ENCODE assay signal across 19 cellular contexts in genomic region chr3:126136428-126137220, GRCh38. TPM values are rescaled to one million over a fixed set of nuclear protein-coding genes. Genes with fewer than 3 reads are reported as not detected.
DNase-seq lines count a peak whose midpoint lies in the region; ATAC-seq and TF ChIP-seq lines count a peak whose summit lies in the region.
"Had no signal": no experiment of that assay in that cellular context is flagged by ENCODE, and none has a peak within 500 bp of the region (broad histone marks: within the 10 kb centered on the region; RNA-seq: fewer than 3 reads in every experiment).

No MANE protein-coding gene starts in this region.

- H3K27me3 Mint-ChIP-seq in chondrocyte (ENCODE audit: low read depth): peaks cover 47% of the 10 kb centered on the region

- no peak overlapping the region for H2BK5ac ChIP-seq in neuronal stem cell (ENCODE audit: low read length)

- no peak overlapping the region for H3K27ac Mint-ChIP-seq in chondrocyte (ENCODE audit: unreplicated experiment)

- in situ Hi-C loops in transverse colon (cut with MboI; ENCODE audit: low pct_ligation_motif_present in 1 of 4, low pct_unique_long_range_greater_than_20kb in 1 of 4, low sequenced_read_pairs in 3 of 4): loop anchor here in 2 of 4 donors (10.0 to 25.0 kb wide), 2 partner anchors 251 to 258 kb away; partner anchors contain the start of gene CFAP100 (in 2 of the 2)

- no CpG with 5 or more reads among the region's 11 CpGs for WGBS in neuronal stem cell (ENCODE audit: extremely low coverage in 2 of 2, insufficient read length in 2 of 2, insufficient replicate concordance in 1 of 2), 2 donors
- 83% methylated on average over 11 of the region's 11 CpGs; no CpG with 5 or more reads in 1 of the 2 donors for WGBS in transverse colon (ENCODE audit: low coverage in 1 of 2), 2 donors

- H2AFZ ChIP-seq in neuronal stem cell (ENCODE audit: low read length): no peak overlapping the region
- H2AFZ ChIP-seq: neural progenitor cell had no signal

- H3K4me3 ChIP-seq in neuronal stem cell (ENCODE audit: low read length in 2 of 2) (no peak overlapping the region), transverse colon (no peak overlapping the region)
- H3K4me3 ChIP-seq: BLaER1, heart left ventricle, neural progenitor cell, thoracic aorta had no signal

- H3K9me3 ChIP-seq in neuronal stem cell (replicated peaks in 1 of 2; ENCODE audit: control insufficient read depth in 2 of 2, insufficient read depth in 1 of 2, low read depth in 1 of 2, low read length in 2 of 2) (no peaks in the 10 kb centered on the region), transverse colon (no peaks in the 10 kb centered on the region)
- H3K9me3 ChIP-seq: BLaER1, heart left ventricle, thoracic aorta had no signal

- H3K36me3 Mint-ChIP-seq in chondrocyte (ENCODE audit: low read depth): peaks cover 3% of the 10 kb centered on the region
- H3K36me3 Mint-ChIP-seq: neural progenitor cell had no signal

- H3K4ac ChIP-seq in neuronal stem cell (ENCODE audit: low read length): no peak overlapping the region

- no peak overlapping the region for H2BK120ac ChIP-seq in neuronal stem cell (ENCODE audit: low read depth, low read length)

- peak; percentile 1 for DNase-seq in activated CD4-positive, alpha-beta T cell treated with anti-CD3 and anti-CD28 coated beads for 1 hour
- DNase-seq in activated CD4-positive, alpha-beta T cell treated with anti-CD3 and anti-CD28 coated beads for 48 hours: no peak
- DNase-seq in chondrocyte (ENCODE audit: low spot score) (peak; percentile 58), neuronal stem cell (ENCODE audit: low spot score) (no peak), transverse colon (peak; percentile 4)
- no peak for DNase-seq in activated naive CD4-positive, alpha-beta T cell (lab: John Stamatoyannopoulos, UW)
- DNase-seq in activated naive CD4-positive, alpha-beta T cell treated with Interleukin-2 at 50 U/mL for 16 hours: no peak
- DNase-seq: DMS 273 treated with DMSO at 0.1 percent for 48 hours; effector CD4-positive, alpha-beta T cell; KG1; NCI-H1092; NCI-H748 treated with DMSO at 0.1 percent for 48 hours; stimulated activated CD4-positive, alpha-beta T cell treated with anti-CD3 and anti-CD28 coated beads, Interleukin-4, amount 100 ng/mL, for 24 hours; T-helper 9 cell had no signal

- H4K91ac ChIP-seq in neuronal stem cell (ENCODE audit: low read depth, low read length, poor library complexity): no peak overlapping the region

- H3K14ac ChIP-seq in neuronal stem cell (ENCODE audit: low read length): no peak overlapping the region

- H4K8ac ChIP-seq in neuronal stem cell (ENCODE audit: low read depth, low read length): no peak overlapping the region

- intact Hi-C loops in transverse colon (cut with DNase I; ENCODE audit: low total_unique reads): no loop called here

- no peak overlapping the region for H3K23ac ChIP-seq in neuronal stem cell (ENCODE audit: low read depth, low read length, poor library complexity)

- H3K27ac ChIP-seq in neuronal stem cell (replicated peaks; ENCODE audit: low read length) (no peak overlapping the region), transverse colon (no peak overlapping the region)
- H3K27ac ChIP-seq: BLaER1, heart left ventricle, neural progenitor cell, thoracic aorta had no signal

- H3K4me2 ChIP-seq in neuronal stem cell (ENCODE audit: insufficient read depth, low read length, poor library complexity, severe bottlenecking): no peak overlapping the region
- H3K4me2 ChIP-seq: BLaER1, neural progenitor cell had no signal

- TF ChIP-seq CTCF in chondrocyte (IDR thresholded peaks at IDR 0.05): no peak
- TF ChIP-seq CTCF in transverse colon (IDR thresholded peaks at IDR 0.05): no peak

- H3K4me1 ChIP-seq in neuronal stem cell (ENCODE audit: control insufficient read depth in 2 of 2, insufficient read depth in 1 of 2, low read depth in 1 of 2, low read length in 2 of 2): peaks cover 0 to 9% of the 10 kb centered on the region in 2 donors
- H3K4me1 ChIP-seq in transverse colon: peaks cover 0 to 2% (median 0%) of the 10 kb centered on the region in 4 donors
- H3K4me1 ChIP-seq: BLaER1 had no signal

- TF ChIP-seq POLR2A in transverse colon (IDR thresholded peaks at IDR 0.05): no peak

- H2AK5ac ChIP-seq in neuronal stem cell (ENCODE audit: low read depth, low read length): no peak overlapping the region

- ATAC-seq in GM18907 (IDR thresholded peaks at IDR 0.05; ENCODE audit: unreplicated experiment): no peak
- ATAC-seq: heart left ventricle had no signal

- peaks cover 0 to 34% (median 0%) of the 10 kb centered on the region in 3 experiments for H3K27me3 ChIP-seq in neuronal stem cell (ENCODE audit: control insufficient read depth in 3 of 3, insufficient read depth in 3 of 3, low read depth in 1 of 3, low read length in 3 of 3)
- peaks cover 13% of the 10 kb centered on the region for H3K27me3 ChIP-seq in transverse colon
- H3K27me3 ChIP-seq: BLaER1, heart left ventricle, neural progenitor cell had no signal

- H2BK12ac ChIP-seq in neuronal stem cell (ENCODE audit: low read length): no peak overlapping the region

- peak overlapping the region; percentile 29 for H2BK15ac ChIP-seq in neuronal stem cell (ENCODE audit: low read length)

- H3K4me1 Mint-ChIP-seq in chondrocyte (ENCODE audit: low read depth): no peaks in the 10 kb centered on the region

- no peaks in the 10 kb centered on the region for H3K79me1 ChIP-seq in neuronal stem cell (ENCODE audit: low read depth, low read length)

- TF ChIP-seq EP300 in transverse colon (IDR thresholded peaks at IDR 0.05; ENCODE audit: low read depth): no peak

- no peaks in the 10 kb centered on the region for H3K36me3 ChIP-seq in neuronal stem cell (replicated peaks in 1 of 2; ENCODE audit: control insufficient read depth in 2 of 2, insufficient read depth in 2 of 2, low read length in 2 of 2)
- no peaks in the 10 kb centered on the region for H3K36me3 ChIP-seq in transverse colon
- H3K36me3 ChIP-seq: BLaER1, neural progenitor cell, thoracic aorta had no signal

- H3K9ac ChIP-seq in neuronal stem cell (ENCODE audit: low read depth, low read length, poor library complexity): no peak overlapping the region
- H3K9ac ChIP-seq: BLaER1, neural progenitor cell had no signal

- H3K4me3 Mint-ChIP-seq in chondrocyte (ENCODE audit: unreplicated experiment): no peak overlapping the region
- H3K4me3 Mint-ChIP-seq: neural progenitor cell had no signal

- peak overlapping the region; percentile 68 for H3K18ac ChIP-seq in neuronal stem cell (ENCODE audit: low read length)

- no peaks in the 10 kb centered on the region for H3K9me3 Mint-ChIP-seq in chondrocyte (ENCODE audit: low read depth)
- H3K9me3 Mint-ChIP-seq: neural progenitor cell had no signal

RNA-seq across cellular contexts. Expression of gene ALDH1L1, which starts 43.8 kb away (rescaled TPM):
- total RNA-seq in chondrocyte (0.51 to 1.9 TPM (median 0.60 TPM) in 3 replicates), transverse colon (10 to 100 TPM in 2 of 4 donors, 1 to 10 TPM in 2; 5.9 to 32.2 (median 16.1) TPM)
- polyA plus RNA-seq in neuronal stem cell (2013, experiment 1 of 2): 0.57 TPM
- polyA plus RNA-seq in neuronal stem cell (2013, experiment 2 of 2): 0.60 TPM

RNA-seq across cellular contexts. Expression of gene SLC41A3, which starts 52.7 kb away (rescaled TPM):
- total RNA-seq in chondrocyte (38.5 to 51.9 TPM (median 43.2 TPM) in 3 replicates), transverse colon (10 to 100 TPM; 22.7 to 41.5 (median 29.1) TPM)
- polyA plus RNA-seq in neuronal stem cell (2013, experiment 1 of 2): 46.4 TPM
- polyA plus RNA-seq in neuronal stem cell (2013, experiment 2 of 2): 47.5 TPM

Comparison
In these comparisons a context has a peak if more than half of its experiments do, and no peak if none do; other contexts are left out.
1. DNase-seq: peak in activated CD4-positive, alpha-beta T cell treated with anti-CD3 and anti-CD28 coated beads for 1 hour (single experiment), chondrocyte (single experiment) and transverse colon (single experiment); none in activated CD4-positive, alpha-beta T cell treated with anti-CD3 and anti-CD28 coated beads for 48 hours (single experiment), neuronal stem cell (single experiment), activated naive CD4-positive, alpha-beta T cell (0 of 4) and activated naive CD4-positive, alpha-beta T cell treated with Interleukin-2 at 50 U/mL for 16 hours (single experiment).